Comparison of ENCODE assay signal across 21 cellular contexts in the genomic region with DNA sequence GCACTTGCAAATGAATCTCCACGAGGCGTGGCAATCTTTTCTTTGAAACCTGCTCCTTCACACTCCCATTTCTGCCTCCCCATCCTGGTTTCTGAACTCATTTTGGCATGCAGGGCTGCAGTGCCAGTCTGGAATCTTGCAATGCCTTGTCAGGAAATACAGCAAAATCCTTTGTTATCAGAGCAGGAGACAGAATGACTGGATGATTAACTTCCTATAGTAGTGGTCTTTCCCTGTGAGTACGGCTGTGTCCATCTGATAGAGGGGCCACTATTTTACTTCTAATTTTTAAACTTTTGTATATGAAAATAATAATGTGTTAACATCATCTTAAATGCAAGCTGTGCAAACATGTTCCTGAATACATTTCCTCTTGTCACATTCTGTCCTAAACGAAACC.
DNase-seq lines count a peak whose midpoint lies in the region; ATAC-seq, FAIRE-seq and TF ChIP-seq lines count a peak whose summit lies in the region.
"Had no signal": no experiment of that assay in that cellular context is flagged by ENCODE, and none has a peak within 500 bp of the region (broad histone marks: within the 10 kb centered on the region; RNA-seq: fewer than 3 reads in every experiment).

No MANE protein-coding gene starts in this region.

- H3K9ac ChIP-seq in K562 (ENCODE audit: insufficient read depth in 1 of 2, low read depth in 2 of 2, low read length in 2 of 2) (peak overlapping the region in 1 of 2 experiments; percentile 40; a peak in 1 of 4 replicates), endodermal cell (ENCODE audit: extremely low read depth, low read length, poor library complexity, severe bottlenecking) (no peak overlapping the region)

- in situ Hi-C loops in K562 (cut with MboI) = no loop called here

- no peak for TF ChIP-seq POLR2A in K562 (conservative IDR thresholded peaks at IDR 0.05)

- ATAC-seq in K562 (no peak), thoracic aorta (ENCODE audit: insufficient number of reproducible peaks, low FRiP score, low read depth) (no peak), HG02610 (IDR thresholded peaks at IDR 0.05; ENCODE audit: unreplicated experiment) (no peak)

- FAIRE-seq in K562 (lab: Jason Lieb, UNC) = no peak
- FAIRE-seq: A204.1, GM12892, GM18507 had no signal

- H3K4me3 ChIP-seq in K562 = no peak overlapping the region
- H3K4me3 ChIP-seq in endodermal cell (ENCODE audit: low read length) = no peak overlapping the region
- no peak overlapping the region for H3K4me3 ChIP-seq in thoracic aorta

- H3K4me2 ChIP-seq in K562 (ENCODE audit: insufficient read depth, low read length) = no peak overlapping the region

- H3K27ac Mint-ChIP-seq in endodermal cell = no peak overlapping the region
- H3K27ac Mint-ChIP-seq: CD4-positive, CD25-positive, alpha-beta regulatory T cell; CD8-positive, alpha-beta memory T cell had no signal

- no peak for TF ChIP-seq CTCF in K562 (IDR thresholded peaks at IDR 0.05 in 2 of 3, conservative IDR thresholded peaks at IDR 0.05 in 1 of 3; ENCODE audit: insufficient read depth in 2 of 3, low read depth in 1 of 3, low read length in 3 of 3)
- no peak for TF ChIP-seq CTCF in endodermal cell (conservative IDR thresholded peaks at IDR 0.05)
- no peak for TF ChIP-seq CTCF in thoracic aorta (IDR thresholded peaks at IDR 0.05)

- H3K9me3 ChIP-seq in K562 (replicated peaks; ENCODE audit: control insufficient read depth, insufficient read depth, low read depth, low read length) = no peaks in the 10 kb centered on the region
- no peaks in the 10 kb centered on the region for H3K9me3 ChIP-seq in endodermal cell (ENCODE audit: control insufficient read depth, low read length)
- no peaks in the 10 kb centered on the region for H3K9me3 ChIP-seq in thoracic aorta
- H3K9me3 ChIP-seq: BE2C had no signal

- H3K27me3 ChIP-seq in K562 (ENCODE audit: control insufficient read depth in 2 of 2, insufficient read depth in 2 of 2, low read length in 2 of 2) (no peaks in the 10 kb centered on the region), endodermal cell (ENCODE audit: control insufficient read depth, insufficient read depth, low read length, poor library complexity, severe bottlenecking) (no peaks in the 10 kb centered on the region), thoracic aorta (replicated peaks; ENCODE audit: insufficient read depth) (no peaks in the 10 kb centered on the region)
- H3K27me3 ChIP-seq: BE2C had no signal

- no TSS peak for BruUV-seq in K562 (replicated peaks; lab: Mats Ljungman, UMichigan)

- H3K36me3 ChIP-seq in K562 (ENCODE audit: control insufficient read depth, insufficient read depth, low read length) (peaks cover 48% of the 10 kb centered on the region), endodermal cell (ENCODE audit: control insufficient read depth, insufficient read depth, low read length) (peaks cover 25% of the 10 kb centered on the region), thoracic aorta (peaks cover 7% of the 10 kb centered on the region)
- H3K36me3 ChIP-seq: BE2C had no signal

- TF ChIP-seq RAD21 in K562 (CRISPR knock-in tag; conservative IDR thresholded peaks at IDR 0.05 in 1 of 2, IDR thresholded peaks at IDR 0.05 in 1 of 2) = no peak

- no peak overlapping the region for H3K4me3 Mint-ChIP-seq in endodermal cell
- H3K4me3 Mint-ChIP-seq: CD4-positive, CD25-positive, alpha-beta regulatory T cell; CD8-positive, alpha-beta memory T cell had no signal

- no peak overlapping the region for H3K27ac ChIP-seq in K562 (ENCODE audit: extremely low read depth, low read depth, low read length)
- H3K27ac ChIP-seq in endodermal cell (ENCODE audit: low read depth, low read length) = no peak overlapping the region
- H3K27ac ChIP-seq in thoracic aorta = peak overlapping the region; percentile 1 to 5

- intact Hi-C loops in K562 (cut with micrococcal nuclease) = no loop called here

- H2AFZ ChIP-seq in K562 (ENCODE audit: low read depth, low read length) = no peak overlapping the region

- no peaks in the 10 kb centered on the region for H3K27me3 Mint-ChIP-seq in endodermal cell (ENCODE audit: insufficient read depth)

- H3K4me1 ChIP-seq in K562 (replicated peaks in 1 of 2; ENCODE audit: control insufficient read depth in 2 of 2, insufficient read depth in 2 of 2, low read length in 2 of 2) (peaks cover 8 to 39% of the 10 kb centered on the region in 2 experiments; a peak in 4 of 5 replicates), endodermal cell (ENCODE audit: control insufficient read depth, insufficient read depth, low read length) (peaks cover 12% of the 10 kb centered on the region), thoracic aorta (ENCODE audit: control insufficient read depth in 1 of 2, low read depth in 2 of 2) (peaks cover 12 to 59% of the 10 kb centered on the region in 2 donors)
- H3K4me1 ChIP-seq: BE2C had no signal

- peaks cover 33% of the 10 kb centered on the region for H3K36me3 Mint-ChIP-seq in endodermal cell (ENCODE audit: low read depth)
- H3K36me3 Mint-ChIP-seq: CD4-positive, CD25-positive, alpha-beta regulatory T cell; CD8-positive, alpha-beta memory T cell had no signal

- POLR2A ChIA-PET in K562 (lab: Yijun Ruan, JAX) = interaction anchor here (1.3 to 1.6 kb wide), 2 partner anchors 9 to 125 kb away, joined by 3 to 5 read pairs; no protein-coding TSS in a partner anchor

- H3K4me1 Mint-ChIP-seq in endodermal cell = peaks cover 10% of the 10 kb centered on the region
- H3K4me1 Mint-ChIP-seq: CD4-positive, CD25-positive, alpha-beta regulatory T cell; CD8-positive, alpha-beta memory T cell had no signal

- DNase-seq in K562 (ENCODE audit: extremely low read depth in 1 of 4, low spot score in 3 of 4) (no peak), endodermal cell (peak; percentile 34), glomerular endothelial cell (ENCODE audit: extremely low read depth, low read depth, low spot score) (peak; percentile 84), thoracic aorta (ENCODE audit: low spot score) (no peak), DMS79 (lab: John Stamatoyannopoulos, UW) (no peak), retina (no peak)
- DNase-seq: ACHN; BE2C; C1 segment of cervical spinal cord; CD4-positive, CD25-positive, alpha-beta regulatory T cell; CD8-positive, alpha-beta memory T cell; COR-L47; DMS 273 treated with DMSO at 0.1 percent for 48 hours; DMS53; GDM1; GOT3; H7 had no signal

- no peak for TF ChIP-seq EP300 in K562 (IDR thresholded peaks at IDR 0.05; ENCODE audit: low read length)

- H3K9me3 Mint-ChIP-seq in endodermal cell = no peaks in the 10 kb centered on the region
- H3K9me3 Mint-ChIP-seq: CD4-positive, CD25-positive, alpha-beta regulatory T cell had no signal

- H3K9me1 ChIP-seq in K562 (ENCODE audit: control insufficient read depth, insufficient read depth, low read length) = no peaks in the 10 kb centered on the region

- H3K79me2 ChIP-seq in K562 (ENCODE audit: control insufficient read depth, insufficient read depth, low read length) = peaks cover 5% of the 10 kb centered on the region; the same call in 1 of the 3 replicates

- CTCF ChIA-PET in K562 (lab: Yijun Ruan, JAX; ENCODE audit: low intra/inter-chr PET ratio) = no interaction called here

- no peaks in the 10 kb centered on the region for H4K20me1 ChIP-seq in K562 (replicated peaks; ENCODE audit: control insufficient read depth, insufficient read depth, low read length)

- 79% methylated on average over 4 of the region's 4 CpGs for WGBS in K562 (ENCODE audit: insufficient coverage, low coverage, missing lambda C conversion rate)
- 95 to 100% methylated on average over 1 to 4 of the region's 4 CpGs for WGBS in endodermal cell (ENCODE audit: insufficient coverage in 1 of 2, insufficient read length in 1 of 2), 2 experiments

TF ChIP-seq in K562, 482 proteins besides CTCF, POLR2A, EP300 and RAD21 (continues in another document):
- no peak for TF ChIP-seq PPARD (CRISPR knock-in tag; IDR thresholded peaks at IDR 0.05)
- TF ChIP-seq, protein P1, sequence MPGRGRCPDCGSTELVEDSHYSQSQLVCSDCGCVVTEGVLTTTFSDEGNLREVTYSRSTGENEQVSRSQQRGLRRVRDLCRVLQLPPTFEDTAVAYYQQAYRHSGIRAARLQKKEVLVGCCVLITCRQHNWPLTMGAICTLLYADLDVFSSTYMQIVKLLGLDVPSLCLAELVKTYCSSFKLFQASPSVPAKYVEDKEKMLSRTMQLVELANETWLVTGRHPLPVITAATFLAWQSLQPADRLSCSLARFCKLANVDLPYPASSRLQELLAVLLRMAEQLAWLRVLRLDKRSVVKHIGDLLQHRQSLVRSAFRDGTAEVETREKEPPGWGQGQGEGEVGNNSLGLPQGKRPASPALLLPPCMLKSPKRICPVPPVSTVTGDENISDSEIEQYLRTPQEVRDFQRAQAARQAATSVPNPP (IDR thresholded peaks at IDR 0.05; ENCODE audit: borderline replicate concordance, insufficient read depth, insufficient read length) = no peak
- no peak for TF ChIP-seq PHTF2 (CRISPR knock-in tag; IDR thresholded peaks at IDR 0.05)
- TF ChIP-seq, protein P2, sequence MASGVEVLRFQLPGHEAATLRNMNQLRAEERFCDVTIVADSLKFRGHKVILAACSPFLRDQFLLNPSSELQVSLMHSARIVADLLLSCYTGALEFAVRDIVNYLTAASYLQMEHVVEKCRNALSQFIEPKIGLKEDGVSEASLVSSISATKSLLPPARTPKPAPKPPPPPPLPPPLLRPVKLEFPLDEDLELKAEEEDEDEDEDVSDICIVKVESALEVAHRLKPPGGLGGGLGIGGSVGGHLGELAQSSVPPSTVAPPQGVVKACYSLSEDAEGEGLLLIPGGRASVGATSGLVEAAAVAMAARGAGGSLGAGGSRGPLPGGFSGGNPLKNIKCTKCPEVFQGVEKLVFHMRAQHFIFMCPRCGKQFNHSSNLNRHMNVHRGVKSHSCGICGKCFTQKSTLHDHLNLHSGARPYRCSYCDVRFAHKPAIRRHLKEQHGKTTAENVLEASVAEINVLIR (CRISPR knock-in tag; IDR thresholded peaks at IDR 0.05) = no peak
- TF ChIP-seq, protein P3, sequence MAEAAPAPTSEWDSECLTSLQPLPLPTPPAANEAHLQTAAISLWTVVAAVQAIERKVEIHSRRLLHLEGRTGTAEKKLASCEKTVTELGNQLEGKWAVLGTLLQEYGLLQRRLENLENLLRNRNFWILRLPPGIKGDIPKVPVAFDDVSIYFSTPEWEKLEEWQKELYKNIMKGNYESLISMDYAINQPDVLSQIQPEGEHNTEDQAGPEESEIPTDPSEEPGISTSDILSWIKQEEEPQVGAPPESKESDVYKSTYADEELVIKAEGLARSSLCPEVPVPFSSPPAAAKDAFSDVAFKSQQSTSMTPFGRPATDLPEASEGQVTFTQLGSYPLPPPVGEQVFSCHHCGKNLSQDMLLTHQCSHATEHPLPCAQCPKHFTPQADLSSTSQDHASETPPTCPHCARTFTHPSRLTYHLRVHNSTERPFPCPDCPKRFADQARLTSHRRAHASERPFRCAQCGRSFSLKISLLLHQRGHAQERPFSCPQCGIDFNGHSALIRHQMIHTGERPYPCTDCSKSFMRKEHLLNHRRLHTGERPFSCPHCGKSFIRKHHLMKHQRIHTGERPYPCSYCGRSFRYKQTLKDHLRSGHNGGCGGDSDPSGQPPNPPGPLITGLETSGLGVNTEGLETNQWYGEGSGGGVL (CRISPR knock-in tag; IDR thresholded peaks at IDR 0.05) = no peak
- no peak for TF ChIP-seq NFE2L1 (tag; IDR thresholded peaks at IDR 0.05; ENCODE audit: borderline replicate concordance, low read depth)
- TF ChIP-seq JUND (IDR thresholded peaks at IDR 0.05; ENCODE audit: borderline replicate concordance, low read depth, low read length) = no peak
- 0 out of 3 replicates have a peak, but pooled peaks have one; percentile 4 for TF ChIP-seq JUND (tag; IDR thresholded peaks at IDR 0.05; ENCODE audit: borderline replicate concordance, low read depth, low read length)

Comparison
In these comparisons a context has a peak if more than half of its experiments do, and no peak if none do; other contexts are left out.
1. DNase-seq: peak in endodermal cell (single experiment) and glomerular endothelial cell (single experiment); none in K562 (0 of 4), thoracic aorta (single experiment), DMS79 (single experiment) and retina (single experiment).
2. H3K27ac ChIP-seq: peak in thoracic aorta (2 of 2); none in K562 (single experiment) and endodermal cell (single experiment).